1 cellular context compared by ENCODE assay signal in the genomic region with DNA sequence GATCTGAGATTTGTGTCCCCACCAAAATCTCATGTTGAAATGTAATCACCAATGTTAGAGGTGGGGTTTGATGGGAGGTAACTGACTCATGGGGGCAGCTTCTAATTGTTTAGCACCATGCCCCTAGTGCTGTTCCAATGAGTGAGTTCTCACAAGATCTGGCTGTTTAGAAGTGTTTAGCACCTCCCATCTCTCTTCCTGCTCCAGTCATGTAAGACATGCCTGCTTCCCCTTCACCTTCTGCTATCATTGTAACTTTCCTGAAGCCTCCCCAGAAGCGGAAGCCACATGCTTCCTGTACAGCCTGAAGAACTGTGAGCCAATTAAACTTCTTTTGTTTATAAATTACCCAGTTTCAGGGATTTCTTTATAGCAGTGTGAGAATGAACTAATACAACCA.
TF ChIP-seq lines count a peak whose summit lies in the region.

No MANE protein-coding gene starts in this region.

TF ChIP-seq in endothelial cell of umbilical vein, 7 proteins besides CTCF, POLR2A, EP300 and RAD21:
- no peak for TF ChIP-seq EZH2 (IDR thresholded peaks at IDR 0.05; ENCODE audit: borderline replicate concordance, low read depth, low read length, severe bottlenecking)
- TF ChIP-seq GATA2 (IDR thresholded peaks at IDR 0.05; ENCODE audit: insufficient read depth, insufficient read length, low read depth, low read length) = peak; percentile 41
- TF ChIP-seq FOS (IDR thresholded peaks at IDR 0.05; ENCODE audit: borderline replicate concordance, insufficient read depth, low read length) = peak; percentile 27
- peak; percentile 13 for TF ChIP-seq JUN (IDR thresholded peaks at IDR 0.05; ENCODE audit: borderline replicate concordance, insufficient read depth, insufficient read length, low read depth)
- TF ChIP-seq MYC (IDR thresholded peaks at IDR 0.05; ENCODE audit: low read depth, low read length) = no peak
- TF ChIP-seq, protein P1, sequence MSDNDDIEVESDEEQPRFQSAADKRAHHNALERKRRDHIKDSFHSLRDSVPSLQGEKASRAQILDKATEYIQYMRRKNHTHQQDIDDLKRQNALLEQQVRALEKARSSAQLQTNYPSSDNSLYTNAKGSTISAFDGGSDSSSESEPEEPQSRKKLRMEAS (IDR thresholded peaks at IDR 0.05; ENCODE audit: insufficient read depth, insufficient read length) = no peak
- peak; percentile 44 for TF ChIP-seq POLR2AphosphoS5 (IDR thresholded peaks at IDR 0.05; ENCODE audit: insufficient read depth, low read depth, low read length)
